Comparison of ENCODE assay signal across 1 cellular context in the genomic region with DNA sequence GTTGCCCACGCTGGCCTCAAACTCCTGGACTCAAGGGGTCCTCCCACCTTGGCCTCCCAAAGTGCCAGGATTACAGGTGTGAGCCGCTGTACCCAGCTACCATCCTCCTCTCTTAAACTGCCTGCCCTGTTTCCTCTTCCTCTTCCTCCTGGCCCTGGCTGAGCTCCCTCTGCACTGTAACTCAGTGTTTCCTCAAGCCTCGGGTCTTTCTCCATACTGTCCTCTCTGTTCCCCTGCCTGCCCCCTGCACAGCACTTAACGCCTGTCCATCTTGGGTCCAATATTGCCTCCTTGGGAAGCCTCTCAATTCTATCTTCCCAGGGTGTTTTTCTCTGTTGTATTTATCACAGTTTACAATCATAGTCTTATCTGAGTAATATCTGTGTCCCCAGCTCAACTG.
TF ChIP-seq lines count a peak whose summit lies in the region.

No MANE protein-coding gene starts in this region.

TF ChIP-seq in endothelial cell of umbilical vein, 7 proteins besides CTCF, POLR2A, EP300 and RAD21:
- TF ChIP-seq GATA2 (IDR thresholded peaks at IDR 0.05; ENCODE audit: insufficient read depth, insufficient read length, low read depth, low read length) (no peak), EZH2 (IDR thresholded peaks at IDR 0.05; ENCODE audit: borderline replicate concordance, low read depth, low read length, severe bottlenecking) (no peak), POLR2AphosphoS5 (IDR thresholded peaks at IDR 0.05; ENCODE audit: insufficient read depth, low read depth, low read length) (no peak), FOS (IDR thresholded peaks at IDR 0.05; ENCODE audit: borderline replicate concordance, insufficient read depth, low read length) (no peak), JUN (IDR thresholded peaks at IDR 0.05; ENCODE audit: borderline replicate concordance, insufficient read depth, insufficient read length, low read depth) (no peak), MYC (IDR thresholded peaks at IDR 0.05; ENCODE audit: low read depth, low read length) (no peak)
- TF ChIP-seq, protein P1, sequence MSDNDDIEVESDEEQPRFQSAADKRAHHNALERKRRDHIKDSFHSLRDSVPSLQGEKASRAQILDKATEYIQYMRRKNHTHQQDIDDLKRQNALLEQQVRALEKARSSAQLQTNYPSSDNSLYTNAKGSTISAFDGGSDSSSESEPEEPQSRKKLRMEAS (IDR thresholded peaks at IDR 0.05; ENCODE audit: insufficient read depth, insufficient read length), result no peak
